23 cellular contexts compared by ENCODE assay signal in the genomic region with DNA sequence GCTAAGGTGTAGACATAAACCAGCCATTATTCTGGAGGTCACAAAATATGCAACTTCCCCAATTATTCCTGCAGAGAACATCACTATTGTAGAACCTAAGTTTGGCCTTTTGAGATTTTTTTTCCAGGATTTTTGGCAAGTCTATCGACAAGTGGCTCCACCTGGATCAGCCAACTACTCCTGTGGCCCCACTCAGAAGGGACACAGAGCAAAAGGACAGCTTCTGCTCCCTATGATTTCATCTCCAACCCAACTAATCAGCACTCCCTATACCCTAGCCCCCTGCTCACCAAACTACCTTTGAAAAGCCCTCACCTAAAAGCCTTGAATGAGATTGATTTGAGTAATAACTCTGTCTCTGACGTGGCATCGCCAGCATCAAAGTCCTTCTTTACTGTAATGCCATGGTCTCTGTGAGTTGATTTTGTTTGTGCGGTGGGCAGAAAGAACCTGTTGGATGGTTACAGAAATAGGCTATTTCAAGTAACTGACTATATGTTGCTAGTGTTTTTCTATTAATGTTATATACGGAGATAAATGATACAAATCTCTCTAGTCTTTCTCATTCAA. TPM values are rescaled to one million over a fixed set of nuclear protein-coding genes. Genes with fewer than 3 reads are reported as not detected.
DNase-seq lines count a peak whose midpoint lies in the region; ATAC-seq, FAIRE-seq and TF ChIP-seq lines count a peak whose summit lies in the region.
"Had no signal": no experiment of that assay in that cellular context is flagged by ENCODE, and none has a peak within 500 bp of the region (broad histone marks: within the 10 kb centered on the region; RNA-seq: fewer than 3 reads in every experiment).

No MANE protein-coding gene starts in this region.

- H3K4me1 Mint-ChIP-seq in endodermal cell = peaks cover 2% of the 10 kb centered on the region
- H3K4me1 Mint-ChIP-seq in nephron progenitor cell = no peaks in the 10 kb centered on the region

- intact Hi-C loops in tibial artery (cut with DNase I; ENCODE audit: low total_unique reads) (no loop called here), psoas muscle (cut with DNase I) (no loop called here)

- H3K4me1 ChIP-seq in endodermal cell (ENCODE audit: control insufficient read depth, insufficient read depth, low read length) (peaks cover 5% of the 10 kb centered on the region), liver (ENCODE audit: control insufficient read depth in 4 of 4, insufficient read depth in 4 of 4, low read length in 3 of 4) (peaks cover 0 to 13% (median 6%) of the 10 kb centered on the region in 4 donors), tibial artery (no peaks in the 10 kb centered on the region), psoas muscle (no peaks in the 10 kb centered on the region)
- H3K4me1 ChIP-seq: SJSA1 had no signal

- H3K27me3 ChIP-seq in endodermal cell (ENCODE audit: control insufficient read depth, insufficient read depth, low read length, poor library complexity, severe bottlenecking) (no peaks in the 10 kb centered on the region), liver (ENCODE audit: control insufficient read depth in 4 of 4, insufficient read depth in 4 of 4, low read length in 3 of 4) (no peaks in the 10 kb centered on the region), tibial artery (no peaks in the 10 kb centered on the region), psoas muscle (ENCODE audit: insufficient read depth in 3 of 3, low read length in 2 of 3) (no peaks in the 10 kb centered on the region)
- H3K27me3 ChIP-seq: BLaER1 treated with 17β-estradiol and CSF1 and Interleukin-3, amounts not matched to agents 10 nM and 100 nM; MG63; SJSA1 had no signal

- TF ChIP-seq CTCF in endodermal cell (conservative IDR thresholded peaks at IDR 0.05) (no peak), liver (IDR thresholded peaks at IDR 0.05; ENCODE audit: low read depth, low read length, missing input control) (no peak), nephron progenitor cell (IDR thresholded peaks at IDR 0.05) (no peak), tibial artery (IDR thresholded peaks at IDR 0.05) (no peak), psoas muscle (IDR thresholded peaks at IDR 0.05) (no peak)

- H3K36me3 Mint-ChIP-seq in endodermal cell (ENCODE audit: low read depth) (peaks cover 31% of the 10 kb centered on the region), nephron progenitor cell (ENCODE audit: low read depth) (peaks cover 85% of the 10 kb centered on the region)

- peaks cover 73% of the 10 kb centered on the region for H3K9me3 ChIP-seq in endodermal cell (ENCODE audit: control insufficient read depth, low read length)
- peaks cover 16 to 32% (median 27%) of the 10 kb centered on the region in 4 donors for H3K9me3 ChIP-seq in liver (ENCODE audit: control insufficient read depth in 4 of 4, low read length in 3 of 4)
- peaks cover 4 to 32% (median 31%) of the 10 kb centered on the region in 3 donors for H3K9me3 ChIP-seq in tibial artery
- H3K9me3 ChIP-seq in psoas muscle = peaks cover 21% of the 10 kb centered on the region

- FAIRE-seq in GM12892 (lab: Jason Lieb, UNC) = peak; percentile 9
- FAIRE-seq: A204.1, G401.6, H54 had no signal

- no peak overlapping the region for H3K27ac Mint-ChIP-seq in endodermal cell
- H3K27ac Mint-ChIP-seq in nephron progenitor cell = peak overlapping the region; percentile 15
- H3K27ac Mint-ChIP-seq: CD4-positive, alpha-beta T cell had no signal

- DNase-seq in GM12892 (ENCODE audit: insufficient read length) (no peak), endodermal cell (no peak), nephron progenitor cell (no peak), tibial artery (no peak), psoas muscle (no peak)
- DNase-seq: AML-193; CD4-positive, alpha-beta T cell; DMS53; MG63; NCI-H2029; NCI-H446; NCI-H524 treated with DMSO at 0.1 percent for 48 hours; NCI-H774; PC-9 had no signal

- no peak for TF ChIP-seq RAD21 in liver (IDR thresholded peaks at IDR 0.05)

- ATAC-seq in GM19328 (IDR thresholded peaks at IDR 0.05; ENCODE audit: unreplicated experiment) (no peak), HG02588 (IDR thresholded peaks at IDR 0.05; ENCODE audit: unreplicated experiment) (no peak), psoas muscle (no peak)
- ATAC-seq: Right ventricle myocardium inferior had no signal

- H3K27me3 Mint-ChIP-seq in endodermal cell (ENCODE audit: insufficient read depth) (no peaks in the 10 kb centered on the region), nephron progenitor cell (ENCODE audit: low read depth, poor library complexity) (peaks cover 6% of the 10 kb centered on the region)
- H3K27me3 Mint-ChIP-seq: CD4-positive, alpha-beta T cell had no signal

- TF ChIP-seq POLR2A in GM12892 (IDR thresholded peaks at IDR 0.05; ENCODE audit: low read depth, low read length) = no peak

- 96 to 100% methylated on average over 2 to 5 of the region's 5 CpGs for WGBS in endodermal cell (ENCODE audit: insufficient coverage in 1 of 2, insufficient read length in 1 of 2), 2 experiments
- 45% methylated on average over 5 of the region's 5 CpGs for WGBS in liver
- WGBS in psoas muscle, 3 donors = 92 to 98% (median 97%) methylated on average over 5 of the region's 5 CpGs

- H3K36me3 ChIP-seq in endodermal cell (ENCODE audit: control insufficient read depth, insufficient read depth, low read length) (peaks cover 10% of the 10 kb centered on the region), liver (ENCODE audit: control insufficient read depth in 4 of 4, insufficient read depth in 3 of 4, low read depth in 1 of 4, low read length in 3 of 4) (peaks cover 0 to 18% (median 5%) of the 10 kb centered on the region in 4 donors), tibial artery (peaks cover 39 to 42% (median 42%) of the 10 kb centered on the region in 3 donors), psoas muscle (ENCODE audit: insufficient read depth in 1 of 2, low read depth in 1 of 2) (peaks cover 0 to 2% of the 10 kb centered on the region in 2 donors)
- H3K36me3 ChIP-seq: MG63, SJSA1 had no signal

- no peak overlapping the region for H3K4me3 Mint-ChIP-seq in endodermal cell
- H3K4me3 Mint-ChIP-seq in nephron progenitor cell = no peak overlapping the region
- H3K4me3 Mint-ChIP-seq: CD4-positive, alpha-beta T cell had no signal

- peaks cover 69% of the 10 kb centered on the region for H3K9me3 Mint-ChIP-seq in endodermal cell
- H3K9me3 Mint-ChIP-seq in nephron progenitor cell = peaks cover 73% of the 10 kb centered on the region

- no peak overlapping the region for H3K9ac ChIP-seq in endodermal cell (ENCODE audit: extremely low read depth, low read length, poor library complexity, severe bottlenecking)
- no peak overlapping the region for H3K9ac ChIP-seq in liver (ENCODE audit: low read depth in 1 of 2, low read length in 2 of 2)
- H3K9ac ChIP-seq: BLaER1 treated with 17β-estradiol and CSF1 and Interleukin-3, amounts not matched to agents 10 nM and 100 nM had no signal

- H3K27ac ChIP-seq in endodermal cell (ENCODE audit: low read depth, low read length) (no peak overlapping the region), liver (ENCODE audit: low read depth in 1 of 2, low read length in 2 of 2) (peak overlapping the region; percentile 16 to 43), tibial artery (no peak overlapping the region), psoas muscle (no peak overlapping the region)
- H3K27ac ChIP-seq: PC-9, SJSA1 had no signal

- H3K4me3 ChIP-seq in endodermal cell (ENCODE audit: low read length) (peak overlapping the region; percentile 41), liver (ENCODE audit: low read depth in 1 of 3, low read length in 3 of 3) (no peak overlapping the region), tibial artery (no peak overlapping the region), psoas muscle (no peak overlapping the region)
- H3K4me3 ChIP-seq: BLaER1 treated with 17β-estradiol and CSF1 and Interleukin-3, amounts not matched to agents 10 nM and 100 nM; MG63; PC-9; SJSA1 had no signal

TF ChIP-seq in liver, 16 proteins besides CTCF, POLR2A, EP300 and RAD21:
- peak in 1 of 2 donors; percentile 56 for TF ChIP-seq HNF4A (conservative IDR thresholded peaks at IDR 0.05)
- TF ChIP-seq JUND (IDR thresholded peaks at IDR 0.05) = no peak
TF ChIP-seq in liver: peak in this region for 1.

RNA-seq across cellular contexts. Expression of a gene that starts 13.7 kb away (rescaled TPM):
- polyA plus RNA-seq in GM12892 (2012; ENCODE audit: missing spikeins) = 11.6 TPM
- total RNA-seq in endodermal cell = 10 to 100 TPM in 1 of 2 donors, 1 to 10 TPM in 1; 6.3 to 11.0 TPM
- 12.5 TPM for polyA plus RNA-seq in endodermal cell (2013, experiment 1 of 2)
- 10.3 TPM for polyA plus RNA-seq in endodermal cell (2013, experiment 2 of 2)
- 10 to 100 TPM; 42.5 to 45.1 TPM for total RNA-seq in liver
- 10 to 100 TPM; 10.6 to 23.4 TPM for polyA plus RNA-seq in liver
- 10 to 100 TPM in 2 of 4 donors, 1 to 10 TPM in 2; 4.6 to 12.4 (median 10.5) TPM for total RNA-seq in psoas muscle
- polyA plus RNA-seq in psoas muscle = 10 to 100 TPM in 1 of 3 donors, 1 to 10 TPM in 2; 3.1 to 11.1 (median 6.2) TPM

Comparison
In these comparisons a context has a peak if more than half of its experiments do, and no peak if none do; other contexts are left out.
1. H3K27ac ChIP-seq: peak in liver (2 of 2); none in endodermal cell (single experiment), tibial artery (0 of 2) and psoas muscle (single experiment).